34 cellular contexts compared by ENCODE assay signal in genomic region chr3:79632842-79633241, GRCh38.
"Had no signal": no experiment of that assay in that cellular context is flagged by ENCODE, and none has a peak within 500 bp of the region (broad histone marks: within the 10 kb centered on the region; RNA-seq: fewer than 3 reads in every experiment).

No MANE protein-coding gene starts in this region.

- H3K27me3 ChIP-seq: MG63, SJSA1 had no signal

- FAIRE-seq: RCC 7860 had no signal

- ATAC-seq: Panc1, Right ventricle myocardium inferior had no signal

- H3K36me3 ChIP-seq: MG63, SJSA1 had no signal

- DNase-seq: Karpas-422, KBM-7, MG63, NCI-H1048, NCI-H1092 treated with DMSO at 0.1 percent for 48 hours, NCI-H1105 treated with DMSO at 0.1 percent for 48 hours, NCI-H1417, NCI-H1436, NCI-H146, NCI-H1694, NCI-H187, NCI-H1930, NCI-H2029 treated with DMSO at 0.1 percent for 48 hours, NCI-H2081 treated with DMSO at 0.1 percent for 48 hours, NCI-H2107, NCI-H2171, NCI-H226, NCI-H446 treated with DMSO at 0.1 percent for 48 hours, NCI-H510A, NCI-H524, NCI-H526, NCI-H69, NCI-H748 treated with DMSO at 0.1 percent for 48 hours, NCI-H82, PC-9, SHP77, SIG-M5, SK-N-SH had no signal

- H3K4me3 ChIP-seq: MG63, PC-9, SJSA1 had no signal

- H3K27ac ChIP-seq: KMS-11, PC-9, RWPE1, SJSA1 had no signal

- H3K4me1 ChIP-seq: SJSA1 had no signal

- H3K9me3 ChIP-seq: MG63, SJSA1, SK-N-SH had no signal
